24 cellular contexts compared by ENCODE assay signal in the genomic region with DNA sequence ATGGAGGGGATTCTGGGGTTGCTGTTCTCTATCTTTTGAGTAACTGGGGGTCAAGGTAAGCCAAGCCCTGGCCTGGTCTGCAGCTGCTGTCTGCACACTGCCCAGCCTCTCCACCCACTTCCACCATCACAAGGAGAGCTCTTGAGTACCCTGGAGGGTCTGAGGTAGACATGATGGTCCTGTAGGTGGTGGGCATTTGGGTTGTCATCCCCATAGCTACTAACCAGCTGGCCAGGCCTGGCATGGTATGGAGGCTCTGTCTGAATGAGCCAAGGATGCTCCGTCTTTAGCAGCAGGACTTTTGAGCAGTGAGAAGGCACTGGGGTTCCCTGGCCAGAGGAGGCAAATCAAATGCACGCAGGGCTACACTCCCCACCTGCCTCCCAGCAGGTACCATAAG.
"Had no signal": no experiment of that assay in that cellular context is flagged by ENCODE, and none has a peak within 500 bp of the region (broad histone marks: within the 10 kb centered on the region; RNA-seq: fewer than 3 reads in every experiment).

No MANE protein-coding gene starts in this region.

- H3K4me3 Mint-ChIP-seq: endodermal cell, memory B cell, neural crest cell had no signal

- H3K36me3 ChIP-seq: gastrocnemius medialis, neutrophil, prostate gland, right atrium auricular region, stomach, thyroid gland had no signal

- H3K36me3 Mint-ChIP-seq: memory B cell; naive thymus-derived CD8-positive, alpha-beta T cell had no signal

- H3K4me1 Mint-ChIP-seq: memory B cell had no signal

- H3K27ac Mint-ChIP-seq: endodermal cell had no signal

- H3K4me3 ChIP-seq: dorsolateral prefrontal cortex, gastrocnemius medialis, lung, prostate gland, right atrium auricular region, smooth muscle cell, stomach, thyroid gland had no signal

- H3K9me3 Mint-ChIP-seq: memory B cell; naive thymus-derived CD8-positive, alpha-beta T cell had no signal

- H3K27me3 Mint-ChIP-seq: memory B cell had no signal

- DNase-seq: dorsolateral prefrontal cortex; foreskin fibroblast; gastrocnemius medialis; head of caudate nucleus; kidney; stimulated activated CD4-positive, alpha-beta T cell treated with anti-CD3 and anti-CD28 coated beads, Interleukin-12 subunit alpha, Interleukin-12 subunit beta, amount 100 ng/mL, for 4 hours; stimulated activated CD4-positive, alpha-beta T cell treated with anti-CD3 and anti-CD28 coated beads, Interleukin-4, amount 100 ng/mL, for 1 hour; stomach; thyroid gland; trophoblast cell had no signal

- ATAC-seq: esophagus mucosa, gastrocnemius medialis, left lobe of liver, sciatic nerve had no signal

- H3K9me3 ChIP-seq: gastrocnemius medialis, neutrophil, prostate gland, right atrium auricular region, stomach, thyroid gland had no signal

- H3K27ac ChIP-seq: dorsolateral prefrontal cortex, epithelial cell of prostate, gastrocnemius medialis, neutrophil, parathyroid adenoma, prostate gland, right atrium auricular region, stomach, thyroid gland had no signal

- H3K27me3 ChIP-seq: gastrocnemius medialis, neutrophil, right atrium auricular region, thyroid gland had no signal

- H3K4me1 ChIP-seq: parathyroid adenoma, prostate gland, right atrium auricular region had no signal
